ENCODE assay signal across 9 cellular contexts in genomic region chr6:126657556-126658129, GRCh38.
DNase-seq lines count a peak whose midpoint lies in the region; ATAC-seq and TF ChIP-seq lines count a peak whose summit lies in the region.
"Had no signal": no experiment of that assay in that cellular context is flagged by ENCODE, and none has a peak within 500 bp of the region (broad histone marks: within the 10 kb centered on the region; RNA-seq: fewer than 3 reads in every experiment).

No MANE protein-coding gene starts in this region.

- POLR2A ChIA-PET in AG04450 (lab: Yijun Ruan, JAX) = no interaction called here

- DNase-seq in AG04450 (ENCODE audit: low read depth, low spot score) = no peak
- DNase-seq in H7 = peak; percentile 27
- DNase-seq in RPMI8226 = peak; percentile 4
- peak; percentile 18 for DNase-seq in glomerular endothelial cell (ENCODE audit: extremely low read depth, low read depth, low spot score)
- no peak for DNase-seq in sciatic nerve (ENCODE audit: low spot score)
- no peak for DNase-seq in ureter (ENCODE audit: low spot score)
- DNase-seq in activated naive CD8-positive, alpha-beta T cell treated with anti-CD3 and anti-CD28 coated beads, Interleukin-2, amount 50 U/mL, for 24 hours = no peak
- DNase-seq: upper lobe of left lung had no signal

- ATAC-seq in sciatic nerve = no peak
- no peak for ATAC-seq in HG03571 (IDR thresholded peaks at IDR 0.05; ENCODE audit: unreplicated experiment)
- ATAC-seq in activated naive CD8-positive, alpha-beta T cell treated with anti-CD3 and anti-CD28 coated beads, Interleukin-2, amount 50 U/mL, for 24 hours = no peak

- TF ChIP-seq CTCF in AG04450 (IDR thresholded peaks at IDR 0.05; ENCODE audit: low read depth, low read length) = peak; percentile 59

- CTCF ChIA-PET in AG04450 (lab: Charles Lee) = interaction anchor here (0.8 to 2.1 kb wide), 9 partner anchors 8 to 662 kb away, joined by 3 to 12 read pairs (median 4); no protein-coding TSS in a partner anchor

- peaks cover 4% of the 10 kb centered on the region; the same call in 1 of the 2 replicates for H3K9me3 ChIP-seq in AG04450 (ENCODE audit: control insufficient read depth, insufficient read depth, low read length)

- H3K4me3 ChIP-seq in AG04450 (ENCODE audit: low read depth, low read length) (no peak overlapping the region), H7 (ENCODE audit: insufficient read depth, low read depth, low read length) (no peak overlapping the region)
- H3K4me3 ChIP-seq: upper lobe of left lung had no signal

- H3K27ac ChIP-seq in AG04450 (ENCODE audit: low read depth, low read length) = no peak overlapping the region
- H3K27ac ChIP-seq: upper lobe of left lung had no signal

- H3K27ac Mint-ChIP-seq in activated naive CD8-positive, alpha-beta T cell treated with anti-CD3 and anti-CD28 coated beads, Interleukin-2, amount 50 U/mL, for 24 hours = no peak overlapping the region

- intact Hi-C loops in sciatic nerve (cut with DNase I) = no loop called here

- no peaks in the 10 kb centered on the region for H3K36me3 Mint-ChIP-seq in activated naive CD8-positive, alpha-beta T cell treated with anti-CD3 and anti-CD28 coated beads, Interleukin-2, amount 50 U/mL, for 24 hours (ENCODE audit: low read depth)

- no peaks in the 10 kb centered on the region for H3K36me3 ChIP-seq in H7 (replicated peaks; ENCODE audit: control insufficient read depth, insufficient read depth, low read length)
- H3K36me3 ChIP-seq: upper lobe of left lung had no signal

- no peaks in the 10 kb centered on the region for H3K27me3 Mint-ChIP-seq in activated naive CD8-positive, alpha-beta T cell treated with anti-CD3 and anti-CD28 coated beads, Interleukin-2, amount 50 U/mL, for 24 hours

- H3K4me3 Mint-ChIP-seq in activated naive CD8-positive, alpha-beta T cell treated with anti-CD3 and anti-CD28 coated beads, Interleukin-2, amount 50 U/mL, for 24 hours = no peak overlapping the region

- H3K27me3 ChIP-seq in AG04450 (ENCODE audit: control insufficient read depth, insufficient read depth, low read length) (no peaks in the 10 kb centered on the region), H7 (ENCODE audit: control insufficient read depth, insufficient read depth, low read length) (no peaks in the 10 kb centered on the region)
- H3K27me3 ChIP-seq: upper lobe of left lung had no signal

- peaks cover 11% of the 10 kb centered on the region for H3K9me3 Mint-ChIP-seq in activated naive CD8-positive, alpha-beta T cell treated with anti-CD3 and anti-CD28 coated beads, Interleukin-2, amount 50 U/mL, for 24 hours

- H3K4me1 Mint-ChIP-seq in activated naive CD8-positive, alpha-beta T cell treated with anti-CD3 and anti-CD28 coated beads, Interleukin-2, amount 50 U/mL, for 24 hours = no peaks in the 10 kb centered on the region

Comparison
In these comparisons a context has a peak if more than half of its experiments do, and no peak if none do; other contexts are left out.
1. DNase-seq: peak in H7 (single experiment), RPMI8226 (single experiment) and glomerular endothelial cell (single experiment); none in AG04450 (single experiment), sciatic nerve (single experiment), ureter (single experiment) and activated naive CD8-positive, alpha-beta T cell treated with anti-CD3 and anti-CD28 coated beads, Interleukin-2, amount 50 U/mL, for 24 hours (single experiment).